8 cellular contexts compared by ENCODE assay signal in the genomic region with DNA sequence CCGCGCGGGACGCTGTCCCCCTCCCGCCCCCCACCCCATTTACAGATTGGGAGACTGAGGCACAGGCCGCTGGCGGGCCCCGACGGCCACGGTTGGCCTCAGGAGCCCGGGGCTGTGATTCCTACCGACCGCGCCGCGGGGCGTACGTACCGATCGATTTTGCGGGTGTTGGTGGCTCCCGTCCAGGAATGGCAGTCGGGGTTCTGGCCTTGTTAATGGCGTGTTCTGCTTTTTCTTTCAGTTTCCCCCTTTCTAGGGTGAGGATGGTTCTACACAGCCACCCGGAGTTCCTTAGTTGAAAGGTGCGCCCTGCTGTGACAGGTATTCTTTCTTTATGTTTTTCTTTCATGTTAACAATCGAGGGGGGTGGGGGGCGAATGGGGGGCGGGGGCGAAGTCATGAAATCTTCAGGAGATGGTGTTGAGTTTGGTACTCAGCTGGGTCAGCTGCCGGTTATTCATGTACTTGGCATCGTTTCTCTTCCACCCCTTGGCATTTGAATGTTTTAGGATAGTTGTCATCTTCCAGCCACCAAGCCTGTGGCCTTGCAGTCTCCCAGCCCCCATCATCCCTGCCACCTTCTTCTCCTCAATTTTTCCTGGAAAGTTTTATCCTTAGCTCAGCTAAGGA. TPM values are rescaled to one million over a fixed set of nuclear protein-coding genes. Genes with fewer than 3 reads are reported as not detected.
DNase-seq lines count a peak whose midpoint lies in the region; ATAC-seq, FAIRE-seq and TF ChIP-seq lines count a peak whose summit lies in the region.

No MANE protein-coding gene starts in this region.

- H3K36me3 Mint-ChIP-seq in activated naive CD8-positive, alpha-beta T cell treated with anti-CD3 and anti-CD28 coated beads, Interleukin-2, amount 50 U/mL, for 24 hours (ENCODE audit: low read depth), result peaks cover 22% of the 10 kb centered on the region

- peak overlapping the region; percentile 83 for H3K4me2 ChIP-seq in SK-N-SH

- H3K4me1 ChIP-seq in SK-N-SH (ENCODE audit: control insufficient read depth in 1 of 2, insufficient read depth in 2 of 2, low read depth in 1 of 2, low read length in 1 of 2), result peaks cover 10 to 12% of the 10 kb centered on the region in 2 experiments; a peak in 3 of 4 replicates
- peaks cover 0 to 25% of the 10 kb centered on the region in 2 donors for H3K4me1 ChIP-seq in right atrium auricular region

- TF ChIP-seq CTCF in SK-N-SH (IDR thresholded peaks at IDR 0.05), result no peak
- TF ChIP-seq CTCF in right atrium auricular region (IDR thresholded peaks at IDR 0.05), result no peak

- H3K4me3 ChIP-seq in SK-N-SH (ENCODE audit: low read depth in 2 of 2, low read length in 1 of 2) (peak overlapping the region; percentile 77 to 83), right atrium auricular region (peak overlapping the region; percentile 93)

- peak overlapping the region; percentile 91 for H3K27ac Mint-ChIP-seq in activated naive CD8-positive, alpha-beta T cell treated with anti-CD3 and anti-CD28 coated beads, Interleukin-2, amount 50 U/mL, for 24 hours

- peaks cover 8% of the 10 kb centered on the region for H3F3A ChIP-seq in SK-N-SH (replicated peaks; ENCODE audit: insufficient read depth)

- peaks cover 1% of the 10 kb centered on the region for H3K27me3 Mint-ChIP-seq in activated naive CD8-positive, alpha-beta T cell treated with anti-CD3 and anti-CD28 coated beads, Interleukin-2, amount 50 U/mL, for 24 hours

- ATAC-seq in SK-N-SH treated with all-trans-retinoic acid at 6 μM for 48 hours (no peak), HG02970 (IDR thresholded peaks at IDR 0.05; ENCODE audit: low FRiP score, unreplicated experiment) (no peak), HG02623 (IDR thresholded peaks at IDR 0.05; ENCODE audit: unreplicated experiment) (no peak)
- ATAC-seq in activated naive CD8-positive, alpha-beta T cell treated with anti-CD3 and anti-CD28 coated beads, Interleukin-2, amount 50 U/mL, for 24 hours, result no peak

- peak overlapping the region; percentile 87 for H3K4me3 Mint-ChIP-seq in activated naive CD8-positive, alpha-beta T cell treated with anti-CD3 and anti-CD28 coated beads, Interleukin-2, amount 50 U/mL, for 24 hours

- no peaks in the 10 kb centered on the region for H4K20me1 ChIP-seq in SK-N-SH (ENCODE audit: insufficient read depth)

- DNase-seq in SK-N-SH (no peak), RCC 7860 (ENCODE audit: low spot score) (peak; percentile 5), right atrium auricular region (ENCODE audit: low spot score) (no peak), retina (peak; percentile 46)
- DNase-seq in activated naive CD8-positive, alpha-beta T cell treated with anti-CD3 and anti-CD28 coated beads, Interleukin-2, amount 50 U/mL, for 24 hours, result peak; percentile 50

- H3K9me3 ChIP-seq in SK-N-SH (no peaks in the 10 kb centered on the region), right atrium auricular region (no peaks in the 10 kb centered on the region)

- no peak for TF ChIP-seq EP300 in SK-N-SH (IDR thresholded peaks at IDR 0.05; ENCODE audit: borderline replicate concordance in 1 of 2, low read depth in 1 of 2, low read length in 1 of 2)

- H3K27me3 ChIP-seq in SK-N-SH (ENCODE audit: insufficient read depth) (no peaks in the 10 kb centered on the region), right atrium auricular region (no peaks in the 10 kb centered on the region)

- H3K36me3 ChIP-seq in SK-N-SH (replicated peaks in 1 of 2; ENCODE audit: control insufficient read depth in 1 of 2, insufficient read depth in 2 of 2, low read length in 1 of 2), result peaks cover 0 to 3% of the 10 kb centered on the region in 2 experiments
- no peaks in the 10 kb centered on the region for H3K36me3 ChIP-seq in right atrium auricular region

- H2AFZ ChIP-seq in SK-N-SH (ENCODE audit: low read depth), result peak overlapping the region; percentile 21; the same call in 1 of the 2 replicates

- POLR2A ChIA-PET in SK-N-SH (lab: Yijun Ruan, JAX), result no interaction called here

- FAIRE-seq in RCC 7860 (lab: Jason Lieb, UNC), result no peak

- 2% methylated on average over 12 of the region's 32 CpGs for WGBS in SK-N-SH (ENCODE audit: low lambda C conversion rate)

- H3K27ac ChIP-seq in SK-N-SH (ENCODE audit: low read depth in 2 of 2, low read length in 1 of 2), result peak overlapping the region in 1 of 2 experiments; percentile 48; a peak in 3 of 4 replicates
- peak overlapping the region; percentile 75 to 91 for H3K27ac ChIP-seq in right atrium auricular region

- H3K9ac ChIP-seq in SK-N-SH, result peak overlapping the region; percentile 83

- H3K79me2 ChIP-seq in SK-N-SH (ENCODE audit: insufficient read depth), result peaks cover 4% of the 10 kb centered on the region; the same call in 1 of the 2 replicates

- H3K4me1 Mint-ChIP-seq in activated naive CD8-positive, alpha-beta T cell treated with anti-CD3 and anti-CD28 coated beads, Interleukin-2, amount 50 U/mL, for 24 hours, result peaks cover 63% of the 10 kb centered on the region

- no peaks in the 10 kb centered on the region for H3K9me2 ChIP-seq in SK-N-SH

- no peaks in the 10 kb centered on the region for H3K9me3 Mint-ChIP-seq in activated naive CD8-positive, alpha-beta T cell treated with anti-CD3 and anti-CD28 coated beads, Interleukin-2, amount 50 U/mL, for 24 hours

- no peak for TF ChIP-seq RAD21 in SK-N-SH (IDR thresholded peaks at IDR 0.05; ENCODE audit: low read length)

- CTCF ChIA-PET in SK-N-SH (lab: Yijun Ruan, JAX), result interaction anchor here (1.8 kb wide), 1 partner anchor 64 kb away, joined by 7 read pairs; no protein-coding TSS in a partner anchor

TF ChIP-seq in SK-N-SH, 30 proteins besides CTCF, POLR2A, EP300 and RAD21:
- TF ChIP-seq JUND (IDR thresholded peaks at IDR 0.05) (no peak), NFIC (IDR thresholded peaks at IDR 0.05; ENCODE audit: borderline replicate concordance) (peak; percentile 39; the same call in 1 of the 2 replicates), RXRA (IDR thresholded peaks at IDR 0.05; ENCODE audit: borderline replicate concordance, low read depth) (no peak), GABPA (IDR thresholded peaks at IDR 0.05; ENCODE audit: low read depth) (no peak)

TF ChIP-seq in SK-N-SH treated with all-trans-retinoic acid at 6 μM for 48 hours, 23 proteins besides CTCF, POLR2A, EP300 and RAD21 (continues in another document):
- TF ChIP-seq ZFP30 (CRISPR knock-in tag; IDR thresholded peaks at IDR 0.05), result no peak
- TF ChIP-seq ZFP3 (CRISPR knock-in tag; IDR thresholded peaks at IDR 0.05), result no peak
- TF ChIP-seq PPARA (CRISPR knock-in tag; IDR thresholded peaks at IDR 0.05; ENCODE audit: borderline replicate concordance), result no peak
- TF ChIP-seq GLIS3 (CRISPR knock-in tag; IDR thresholded peaks at IDR 0.05), result no peak
- no peak for TF ChIP-seq ARNTL (CRISPR knock-in tag; IDR thresholded peaks at IDR 0.05; ENCODE audit: borderline replicate concordance, low read depth)
- TF ChIP-seq ZC3H10 (CRISPR knock-in tag; IDR thresholded peaks at IDR 0.05), result no peak
- TF ChIP-seq, protein P1, sequence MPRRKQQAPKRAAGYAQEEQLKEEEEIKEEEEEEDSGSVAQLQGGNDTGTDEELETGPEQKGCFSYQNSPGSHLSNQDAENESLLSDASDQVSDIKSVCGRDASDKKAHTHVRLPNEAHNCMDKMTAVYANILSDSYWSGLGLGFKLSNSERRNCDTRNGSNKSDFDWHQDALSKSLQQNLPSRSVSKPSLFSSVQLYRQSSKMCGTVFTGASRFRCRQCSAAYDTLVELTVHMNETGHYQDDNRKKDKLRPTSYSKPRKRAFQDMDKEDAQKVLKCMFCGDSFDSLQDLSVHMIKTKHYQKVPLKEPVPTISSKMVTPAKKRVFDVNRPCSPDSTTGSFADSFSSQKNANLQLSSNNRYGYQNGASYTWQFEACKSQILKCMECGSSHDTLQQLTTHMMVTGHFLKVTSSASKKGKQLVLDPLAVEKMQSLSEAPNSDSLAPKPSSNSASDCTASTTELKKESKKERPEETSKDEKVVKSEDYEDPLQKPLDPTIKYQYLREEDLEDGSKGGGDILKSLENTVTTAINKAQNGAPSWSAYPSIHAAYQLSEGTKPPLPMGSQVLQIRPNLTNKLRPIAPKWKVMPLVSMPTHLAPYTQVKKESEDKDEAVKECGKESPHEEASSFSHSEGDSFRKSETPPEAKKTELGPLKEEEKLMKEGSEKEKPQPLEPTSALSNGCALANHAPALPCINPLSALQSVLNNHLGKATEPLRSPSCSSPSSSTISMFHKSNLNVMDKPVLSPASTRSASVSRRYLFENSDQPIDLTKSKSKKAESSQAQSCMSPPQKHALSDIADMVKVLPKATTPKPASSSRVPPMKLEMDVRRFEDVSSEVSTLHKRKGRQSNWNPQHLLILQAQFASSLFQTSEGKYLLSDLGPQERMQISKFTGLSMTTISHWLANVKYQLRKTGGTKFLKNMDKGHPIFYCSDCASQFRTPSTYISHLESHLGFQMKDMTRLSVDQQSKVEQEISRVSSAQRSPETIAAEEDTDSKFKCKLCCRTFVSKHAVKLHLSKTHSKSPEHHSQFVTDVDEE (CRISPR knock-in tag; IDR thresholded peaks at IDR 0.05), result no peak
- no peak for TF ChIP-seq OSR1 (CRISPR knock-in tag; IDR thresholded peaks at IDR 0.05)
- TF ChIP-seq, protein P2, sequence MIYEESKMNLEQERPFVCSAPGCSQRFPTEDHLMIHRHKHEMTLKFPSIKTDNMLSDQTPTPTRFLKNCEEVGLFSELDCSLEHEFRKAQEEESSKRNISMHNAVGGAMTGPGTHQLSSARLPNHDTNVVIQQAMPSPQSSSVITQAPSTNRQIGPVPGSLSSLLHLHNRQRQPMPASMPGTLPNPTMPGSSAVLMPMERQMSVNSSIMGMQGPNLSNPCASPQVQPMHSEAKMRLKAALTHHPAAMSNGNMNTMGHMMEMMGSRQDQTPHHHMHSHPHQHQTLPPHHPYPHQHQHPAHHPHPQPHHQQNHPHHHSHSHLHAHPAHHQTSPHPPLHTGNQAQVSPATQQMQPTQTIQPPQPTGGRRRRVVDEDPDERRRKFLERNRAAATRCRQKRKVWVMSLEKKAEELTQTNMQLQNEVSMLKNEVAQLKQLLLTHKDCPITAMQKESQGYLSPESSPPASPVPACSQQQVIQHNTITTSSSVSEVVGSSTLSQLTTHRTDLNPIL (CRISPR knock-in tag; IDR thresholded peaks at IDR 0.05; ENCODE audit: low read depth), result no peak
- no peak for TF ChIP-seq SNAI2 (CRISPR knock-in tag; IDR thresholded peaks at IDR 0.05)
- TF ChIP-seq CSDC2 (CRISPR knock-in tag; IDR thresholded peaks at IDR 0.05), result no peak
- no peak for TF ChIP-seq ESRRG (CRISPR knock-in tag; IDR thresholded peaks at IDR 0.05)

RNA-seq across cellular contexts. Expression of a gene that starts 0.8 kb away (rescaled TPM):
- 6.5 and 8.9 TPM in 2 replicates for polyA plus RNA-seq in SK-N-SH (2012; rRNA removed)
- polyA plus RNA-seq in SK-N-SH (2012; cell fraction: cytosol; rRNA removed), result 10.1 and 11.0 TPM in 2 replicates
- polyA plus RNA-seq in SK-N-SH (2012; cell fraction: nucleus; rRNA removed), result 6.1 and 10.5 TPM in 2 replicates
- 10 to 100 TPM; 20.0 to 21.2 TPM for total RNA-seq in right atrium auricular region

RNA-seq across cellular contexts. Expression of a gene that starts 49.2 kb away (rescaled TPM):
- polyA plus RNA-seq in SK-N-SH (2012; rRNA removed), result not detected in 2 replicates
- under 0.01 and 0.01 TPM in 2 replicates for polyA plus RNA-seq in SK-N-SH (2012; cell fraction: cytosol; rRNA removed)
- 0.05 TPM in 1 of 2 replicates, not detected in the other for polyA plus RNA-seq in SK-N-SH (2012; cell fraction: nucleus; rRNA removed)
- 1 to 10 TPM in 1 of 2 donors, under 1 TPM in 1; 0.44 to 1.6 TPM for total RNA-seq in right atrium auricular region

Comparison
In these comparisons a context has a peak if more than half of its experiments do, and no peak if none do; other contexts are left out.
1. DNase-seq: peak in RCC 7860 (single experiment), activated naive CD8-positive, alpha-beta T cell treated with anti-CD3 and anti-CD28 coated beads, Interleukin-2, amount 50 U/mL, for 24 hours (single experiment) and retina (single experiment); none in SK-N-SH (single experiment) and right atrium auricular region (single experiment).